Comparison of ENCODE assay signal across 30 cellular contexts in genomic region chr14:34685819-34686428, GRCh38. TPM values are rescaled to one million over a fixed set of nuclear protein-coding genes. Genes with fewer than 3 reads are reported as not detected.
DNase-seq lines count a peak whose midpoint lies in the region; ATAC-seq and TF ChIP-seq lines count a peak whose summit lies in the region.
"Had no signal": no experiment of that assay in that cellular context is flagged by ENCODE, and none has a peak within 500 bp of the region (broad histone marks: within the 10 kb centered on the region; RNA-seq: fewer than 3 reads in every experiment).

No MANE protein-coding gene starts in this region.

- H3K4me1 ChIP-seq in HEK293 (ENCODE audit: control insufficient read depth, insufficient read depth, low read length) (no peaks in the 10 kb centered on the region), Panc1 (ENCODE audit: control insufficient read depth, insufficient read depth, low read length) (0 out of 2 replicates have a peak, but pooled peaks cover 10% of the 10 kb centered on the region)
- H3K4me1 ChIP-seq: gastroesophageal sphincter, testis had no signal

- H3K36me3 Mint-ChIP-seq in progenitor cell of endocrine pancreas (ENCODE audit: insufficient read depth) = no peaks in the 10 kb centered on the region

- TF ChIP-seq POLR2A in erythroblast (IDR thresholded peaks at IDR 0.05; ENCODE audit: low read length) = no peak

- intact Hi-C loops in Panc1 (cut with micrococcal nuclease; ENCODE audit: unreplicated experiment) = no loop called here

- H3K4me1 Mint-ChIP-seq in progenitor cell of endocrine pancreas (ENCODE audit: low read depth) = peaks cover 10% of the 10 kb centered on the region
- H3K4me1 Mint-ChIP-seq: central memory CD8-positive, alpha-beta T cell had no signal

- DNase-seq in Panc1 (ENCODE audit: low read depth, low spot score) = no peak
- peak; percentile 57 for DNase-seq in fibroblast of villous mesenchyme (ENCODE audit: low read depth)
- DNase-seq in progenitor cell of endocrine pancreas (ENCODE audit: low spot score, unreplicated experiment) = no peak
- no peak for DNase-seq in NCI-H526 (lab: John Stamatoyannopoulos, UW)
- DNase-seq in effector CD8-positive, alpha-beta T cell (lab: John Stamatoyannopoulos, UW) = no peak
- DNase-seq in erythroblast (lab: John Stamatoyannopoulos, UW) = no peak
- DNase-seq in NCI-H1048 (lab: John Stamatoyannopoulos, UW) = no peak
- DNase-seq: activated naive CD4-positive, alpha-beta T cell; activated T-cell treated with anti-CD3 and anti-CD28 coated beads, Interleukin-2, amount 50 U/mL, for 48 hours; adrenal gland; C1 segment of cervical spinal cord; COR-L47; DMS79 treated with DMSO at 0.1 percent for 48 hours; GDM1; GOT3; Karpas-422; left colon; mammary epithelial cell; NCI-H1417 treated with DMSO at 0.1 percent for 48 hours; NCI-H2081; NCI-H446 treated with DMSO at 0.1 percent for 48 hours; ovary; stimulated activated naive CD4-positive, alpha-beta T cell treated with Interleukin-2 at 50 U/mL for 16 hours; T-helper 1 cell; testis had no signal

- TF ChIP-seq CTCF in HEK293 (tag by site-specific recombination; IDR thresholded peaks at IDR 0.05) (no peak), Panc1 (IDR thresholded peaks at IDR 0.05) (no peak), fibroblast of villous mesenchyme (IDR thresholded peaks at IDR 0.05; ENCODE audit: insufficient read depth, low read depth, low read length) (no peak), progenitor cell of endocrine pancreas (IDR thresholded peaks at IDR 0.05; ENCODE audit: unreplicated experiment) (no peak)

- no peak for ATAC-seq in Panc1
- ATAC-seq: gastroesophageal sphincter, left colon had no signal

- H3K4me3 ChIP-seq in HEK293 (ENCODE audit: low read depth, low read length) = no peak overlapping the region
- H3K4me3 ChIP-seq in Panc1 (ENCODE audit: low read depth in 2 of 2, low read length in 2 of 2) = no peak overlapping the region
- no peak overlapping the region for H3K4me3 ChIP-seq in fibroblast of villous mesenchyme (ENCODE audit: low read depth, low read length)
- H3K4me3 ChIP-seq: adrenal gland, gastroesophageal sphincter, hepatocyte, ovary, testis had no signal

- H3K36me3 ChIP-seq in HEK293 (ENCODE audit: control insufficient read depth in 2 of 2, insufficient read depth in 1 of 2, low read length in 2 of 2) (no peaks in the 10 kb centered on the region), Panc1 (ENCODE audit: control insufficient read depth, insufficient read depth, low read length) (no peaks in the 10 kb centered on the region)
- H3K36me3 ChIP-seq: adrenal gland, gastroesophageal sphincter, ovary had no signal

- no TSS peak for BruUV-seq in Panc1 (replicated peaks; lab: Mats Ljungman, UMichigan)

- no peaks in the 10 kb centered on the region for H3K9me3 ChIP-seq in HEK293 (ENCODE audit: control insufficient read depth, insufficient read depth, low read depth, low read length)
- no peaks in the 10 kb centered on the region for H3K9me3 ChIP-seq in Panc1 (ENCODE audit: control insufficient read depth, insufficient read depth, low read depth, low read length)
- H3K9me3 ChIP-seq: adrenal gland, gastroesophageal sphincter, ovary, testis had no signal

- H3K27ac Mint-ChIP-seq in progenitor cell of endocrine pancreas = peak overlapping the region; percentile 9
- H3K27ac Mint-ChIP-seq: nephron had no signal

- POLR2A ChIA-PET in HEK293 (lab: Yijun Ruan, JAX) (no interaction called here), Panc1 (lab: Charles Lee) (no interaction called here)

- no peaks in the 10 kb centered on the region for H3K9me3 Mint-ChIP-seq in progenitor cell of endocrine pancreas (ENCODE audit: low read depth)
- H3K9me3 Mint-ChIP-seq: central memory CD8-positive, alpha-beta T cell; nephron had no signal

- no peaks in the 10 kb centered on the region for H3K27me3 ChIP-seq in Panc1 (ENCODE audit: control insufficient read depth, insufficient read depth, low read length)
- H3K27me3 ChIP-seq: adrenal gland, gastroesophageal sphincter, hepatocyte, ovary, testis had no signal

- H3K27me3 Mint-ChIP-seq in progenitor cell of endocrine pancreas = peaks cover 6% of the 10 kb centered on the region

- no peak overlapping the region for H3K27ac ChIP-seq in HEK293 (ENCODE audit: extremely low read depth, low read depth, low read length)
- H3K27ac ChIP-seq in Panc1 (ENCODE audit: low read length) = peak overlapping the region; percentile 24; the same call in 1 of the 2 replicates
- H3K27ac ChIP-seq: adrenal gland, gastroesophageal sphincter, hepatocyte, ovary, testis had no signal

- H3K4me3 Mint-ChIP-seq in progenitor cell of endocrine pancreas (ENCODE audit: low read depth) = no peak overlapping the region
- H3K4me3 Mint-ChIP-seq: central memory CD8-positive, alpha-beta T cell; nephron had no signal

- in situ Hi-C loops in Panc1 (cut with HindIII; ENCODE audit: low pct_unique_long_range_greater_than_20kb, low sequenced_read_pairs) = no loop called here

- CTCF ChIA-PET in HEK293 (lab: Yijun Ruan, JAX) = interaction anchor here (1.1 kb wide), 1 partner anchor 13 kb away, joined by 4 read pairs; no protein-coding TSS in a partner anchor
- CTCF ChIA-PET in Panc1 (lab: Charles Lee) = interaction anchor here (0.8 kb wide), 1 partner anchor 37 kb away, joined by 3 read pairs; no protein-coding TSS in a partner anchor

TF ChIP-seq in HEK293, 187 proteins besides CTCF, POLR2A, EP300 and RAD21:
- TF ChIP-seq, protein P1, sequence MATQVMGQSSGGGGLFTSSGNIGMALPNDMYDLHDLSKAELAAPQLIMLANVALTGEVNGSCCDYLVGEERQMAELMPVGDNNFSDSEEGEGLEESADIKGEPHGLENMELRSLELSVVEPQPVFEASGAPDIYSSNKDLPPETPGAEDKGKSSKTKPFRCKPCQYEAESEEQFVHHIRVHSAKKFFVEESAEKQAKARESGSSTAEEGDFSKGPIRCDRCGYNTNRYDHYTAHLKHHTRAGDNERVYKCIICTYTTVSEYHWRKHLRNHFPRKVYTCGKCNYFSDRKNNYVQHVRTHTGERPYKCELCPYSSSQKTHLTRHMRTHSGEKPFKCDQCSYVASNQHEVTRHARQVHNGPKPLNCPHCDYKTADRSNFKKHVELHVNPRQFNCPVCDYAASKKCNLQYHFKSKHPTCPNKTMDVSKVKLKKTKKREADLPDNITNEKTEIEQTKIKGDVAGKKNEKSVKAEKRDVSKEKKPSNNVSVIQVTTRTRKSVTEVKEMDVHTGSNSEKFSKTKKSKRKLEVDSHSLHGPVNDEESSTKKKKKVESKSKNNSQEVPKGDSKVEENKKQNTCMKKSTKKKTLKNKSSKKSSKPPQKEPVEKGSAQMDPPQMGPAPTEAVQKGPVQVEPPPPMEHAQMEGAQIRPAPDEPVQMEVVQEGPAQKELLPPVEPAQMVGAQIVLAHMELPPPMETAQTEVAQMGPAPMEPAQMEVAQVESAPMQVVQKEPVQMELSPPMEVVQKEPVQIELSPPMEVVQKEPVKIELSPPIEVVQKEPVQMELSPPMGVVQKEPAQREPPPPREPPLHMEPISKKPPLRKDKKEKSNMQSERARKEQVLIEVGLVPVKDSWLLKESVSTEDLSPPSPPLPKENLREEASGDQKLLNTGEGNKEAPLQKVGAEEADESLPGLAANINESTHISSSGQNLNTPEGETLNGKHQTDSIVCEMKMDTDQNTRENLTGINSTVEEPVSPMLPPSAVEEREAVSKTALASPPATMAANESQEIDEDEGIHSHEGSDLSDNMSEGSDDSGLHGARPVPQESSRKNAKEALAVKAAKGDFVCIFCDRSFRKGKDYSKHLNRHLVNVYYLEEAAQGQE (tag by site-specific recombination; IDR thresholded peaks at IDR 0.05) = no peak
- peak; percentile 87 for TF ChIP-seq ZNF623 (tag by site-specific recombination; IDR thresholded peaks at IDR 0.05)
- no peak for TF ChIP-seq ZNF350 (tag by site-specific recombination; IDR thresholded peaks at IDR 0.05)
- TF ChIP-seq ZBTB17 (tag by site-specific recombination; IDR thresholded peaks at IDR 0.05) = peak; percentile 40; the same call in 1 of the 2 replicates

RNA-seq across cellular contexts. Expression of gene CFL2, which starts 28.5 kb away (rescaled TPM):
- total RNA-seq in Panc1 (2021; ENCODE audit: unreplicated experiment) (79.7 TPM), fibroblast of villous mesenchyme (109 and 173 TPM in 2 replicates), progenitor cell of endocrine pancreas (17.4 and 19.6 TPM in 2 replicates)
- polyA plus RNA-seq in Panc1 (2012; ENCODE audit: insufficient read length) = 47.1 TPM

RNA-seq across cellular contexts. Expression of gene SNX6, which starts 56.0 kb away (rescaled TPM):
- total RNA-seq in Panc1 (2021; ENCODE audit: unreplicated experiment) (50.9 TPM), fibroblast of villous mesenchyme (119 and 233 TPM in 2 replicates), progenitor cell of endocrine pancreas (73.4 and 79.5 TPM in 2 replicates)
- polyA plus RNA-seq in Panc1 (2012; ENCODE audit: insufficient read length) = 31.9 TPM
